8 cellular contexts compared by ENCODE assay signal in genomic region chr12:101773560-101774206, GRCh38. TPM values are rescaled to one million over a fixed set of nuclear protein-coding genes. Genes with fewer than 3 reads are reported as not detected.
DNase-seq lines count a peak whose midpoint lies in the region; ATAC-seq and TF ChIP-seq lines count a peak whose summit lies in the region.

No MANE protein-coding gene starts in this region.

- H3K9me3 ChIP-seq in lung (ENCODE audit: control insufficient read depth in 2 of 2, insufficient read depth in 1 of 2, low read length in 1 of 2): no peaks in the 10 kb centered on the region

- TF ChIP-seq CTCF in AG09319 (IDR thresholded peaks at IDR 0.05; ENCODE audit: low read depth, low read length): peak; percentile 85
- peak; percentile 91 for TF ChIP-seq CTCF in lung (IDR thresholded peaks at IDR 0.05; ENCODE audit: control extremely low read depth, extremely low read depth)

- no peak overlapping the region for H3K27ac ChIP-seq in lung (ENCODE audit: low read depth in 1 of 2, low read length in 1 of 2)

- no peaks in the 10 kb centered on the region for H3K27me3 ChIP-seq in lung (ENCODE audit: control insufficient read depth, insufficient read depth)

- H3K36me3 ChIP-seq in lung (ENCODE audit: control insufficient read depth in 2 of 2, insufficient read depth in 2 of 2, low read length in 2 of 2): peaks cover 14 to 15% of the 10 kb centered on the region in 2 donors

- peak; percentile 77 for ATAC-seq in GM18868 (IDR thresholded peaks at IDR 0.05; ENCODE audit: unreplicated experiment)
- ATAC-seq in HG03342 (IDR thresholded peaks at IDR 0.05; ENCODE audit: unreplicated experiment): peak; percentile 70
- ATAC-seq in lung (ENCODE audit: insufficient read depth, low FRiP score): peak; percentile 91

- H3K4me3 ChIP-seq in lung: no peak overlapping the region

- peak; percentile 39 for DNase-seq in AG09319 (ENCODE audit: extremely low read depth, low read depth)
- peak; percentile 32 to 69 for DNase-seq in NCI-H526 (lab: John Stamatoyannopoulos, UW)
- DNase-seq in activated CD4-positive, alpha-beta T cell treated with anti-CD3 and anti-CD28 coated beads, Interleukin-2, amount 50 U/mL, for 1 hour: peak; percentile 65
- peak; percentile 85 for DNase-seq in dermis blood vessel endothelial cell
- DNase-seq in lung (ENCODE audit: low spot score): peak; percentile 66
- peak; percentile 41 for DNase-seq in stimulated activated CD8-positive, alpha-beta memory T cell treated with anti-CD3 and anti-CD28 coated beads, Interleukin-15, amount 100 ng/mL, for 1 hour (ENCODE audit: low read depth)

- 46 to 61% methylated on average over 3 of the region's 3 CpGs for WGBS in lung, 2 donors

- H3K4me1 ChIP-seq in lung (ENCODE audit: control insufficient read depth in 2 of 2, insufficient read depth in 2 of 2, low read length in 2 of 2): no peaks in the 10 kb centered on the region

RNA-seq across cellular contexts. Expression of gene SYCP3, which starts 34.4 kb away (rescaled TPM):
- 0.05 TPM in 1 of 2 replicates, not detected in the other for total RNA-seq in dermis blood vessel endothelial cell
- 1 to 10 TPM in 1 of 2 donors, under 1 TPM in 1; 0.46 to 1.2 TPM for total RNA-seq in lung
- under 1 TPM; 0.05 to 0.89 TPM for polyA plus RNA-seq in lung

RNA-seq across cellular contexts. Expression of gene GNPTAB, which starts 57.1 kb away (rescaled TPM):
- total RNA-seq in dermis blood vessel endothelial cell: 28.2 and 37.3 TPM in 2 replicates
- total RNA-seq in lung: 10 to 100 TPM; 52.1 to 74.3 TPM
- polyA plus RNA-seq in lung: 10 to 100 TPM; 14.8 to 27.6 TPM
